In the genomic region with DNA sequence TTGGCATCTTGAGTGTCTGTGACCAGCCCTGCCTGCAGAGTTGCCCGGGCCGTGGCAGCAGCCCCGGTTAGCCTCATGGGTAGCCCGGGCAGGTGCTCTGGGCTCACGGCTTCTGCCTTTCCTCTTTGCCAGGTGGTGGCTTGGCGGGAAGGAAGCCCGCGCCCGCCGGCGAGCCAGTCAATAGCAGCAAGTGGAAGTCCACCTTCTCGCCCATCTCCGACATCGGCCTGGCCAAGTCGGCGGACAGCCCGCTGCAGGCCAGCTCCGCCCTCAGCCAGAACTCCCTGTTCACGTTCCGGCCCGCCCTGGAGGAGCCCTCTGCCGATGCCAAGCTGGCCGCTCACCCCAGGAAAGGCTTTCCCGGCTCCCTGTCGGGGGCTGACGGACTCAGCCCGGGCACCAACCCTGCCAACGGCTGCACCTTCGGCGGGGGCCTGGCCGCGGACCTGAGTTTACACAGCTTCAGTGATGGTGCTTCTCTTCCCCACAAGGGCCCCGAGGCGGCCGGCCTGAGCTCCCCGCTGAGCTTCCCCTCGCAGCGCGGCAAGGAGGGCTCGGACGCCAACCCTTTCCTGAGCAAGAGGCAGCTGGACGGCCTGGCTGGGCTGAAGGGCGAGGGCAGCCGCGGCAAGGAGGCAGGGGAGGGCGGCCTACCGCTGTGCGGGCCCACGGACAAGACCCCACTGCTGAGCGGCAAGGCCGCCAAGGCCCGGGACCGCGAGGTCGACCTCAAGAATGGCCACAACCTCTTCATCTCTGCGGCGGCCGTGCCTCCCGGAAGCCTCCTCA, we compare ENCODE assay signal across 1 cellular context.
TF ChIP-seq lines count a peak whose summit lies in the region.

No MANE protein-coding gene starts in this region.

TF ChIP-seq in HEK293, 187 proteins besides CTCF, POLR2A, EP300 and RAD21:
- peak; percentile 53; the same call in 1 of the 2 replicates for TF ChIP-seq ZNF121 (tag by site-specific recombination; IDR thresholded peaks at IDR 0.05)
- TF ChIP-seq, protein P1, sequence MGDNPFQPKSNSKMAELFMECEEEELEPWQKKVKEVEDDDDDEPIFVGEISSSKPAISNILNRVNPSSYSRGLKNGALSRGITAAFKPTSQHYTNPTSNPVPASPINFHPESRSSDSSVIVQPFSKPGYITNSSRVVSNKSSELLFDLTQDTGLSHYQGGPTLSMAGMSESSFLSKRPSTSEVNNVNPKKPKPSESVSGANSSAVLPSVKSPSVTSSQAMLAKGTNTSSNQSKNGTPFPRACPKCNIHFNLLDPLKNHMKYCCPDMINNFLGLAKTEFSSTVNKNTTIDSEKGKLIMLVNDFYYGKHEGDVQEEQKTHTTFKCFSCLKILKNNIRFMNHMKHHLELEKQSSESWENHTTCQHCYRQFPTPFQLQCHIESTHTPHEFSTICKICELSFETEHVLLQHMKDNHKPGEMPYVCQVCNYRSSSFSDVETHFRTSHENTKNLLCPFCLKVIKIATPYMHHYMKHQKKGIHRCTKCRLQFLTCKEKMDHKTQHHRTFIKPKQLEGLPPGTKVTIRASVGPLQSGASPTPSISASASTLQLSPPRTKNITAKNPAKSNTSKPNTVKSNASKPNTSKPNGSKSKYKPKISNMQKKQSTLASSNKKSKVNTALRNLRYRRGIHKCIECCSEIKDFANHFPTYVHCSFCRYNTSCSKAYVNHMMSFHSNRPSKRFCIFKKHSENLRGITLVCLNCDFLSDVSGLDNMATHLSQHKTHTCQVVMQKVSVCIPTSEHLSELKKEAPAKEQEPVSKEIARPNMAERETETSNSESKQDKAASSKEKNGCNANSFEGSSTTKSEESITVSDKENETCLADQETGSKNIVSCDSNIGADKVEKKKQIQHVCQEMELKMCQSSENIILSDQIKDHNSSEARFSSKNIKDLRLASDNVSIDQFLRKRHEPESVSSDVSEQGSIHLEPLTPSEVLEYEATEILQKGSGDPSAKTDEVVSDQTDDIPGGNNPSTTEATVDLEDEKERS (tag by site-specific recombination; IDR thresholded peaks at IDR 0.05), result no peak
